Comparison of ENCODE assay signal across 8 cellular contexts in the genomic region with DNA sequence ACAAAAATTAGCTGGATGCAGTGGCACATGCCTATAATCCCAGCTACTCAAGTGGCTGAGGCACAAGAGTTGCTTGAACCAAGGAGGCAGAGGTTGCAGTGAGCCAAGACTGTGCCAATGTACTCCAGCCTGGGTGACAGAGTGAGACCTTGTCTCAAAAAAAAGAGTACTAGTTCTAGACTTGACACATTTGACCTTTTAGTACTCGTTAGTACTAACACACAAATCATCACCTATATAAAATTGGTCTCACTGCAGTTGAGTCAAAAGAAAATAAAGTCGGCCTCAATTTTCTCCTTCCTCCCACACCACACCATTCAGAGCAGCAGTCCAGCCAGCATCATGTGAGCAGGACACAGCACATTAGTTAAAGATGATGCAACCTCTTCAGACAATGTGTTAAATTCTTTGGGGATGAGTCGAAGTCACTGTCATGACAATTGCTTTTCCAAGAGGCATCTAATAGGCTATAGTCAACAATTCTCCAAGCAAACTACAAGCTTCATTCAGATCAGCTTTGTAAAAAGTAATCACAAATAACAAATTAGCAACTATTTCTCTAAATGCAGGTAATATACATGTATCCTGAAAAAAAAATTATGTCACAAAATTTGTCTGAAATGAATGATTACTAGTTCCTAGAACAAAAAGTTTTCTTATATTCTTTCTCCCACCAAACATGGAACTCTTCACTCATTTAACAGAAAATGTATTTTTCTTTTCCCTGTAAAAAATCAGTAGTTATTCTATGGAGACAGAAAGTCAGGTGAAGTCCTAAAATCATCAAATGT. TPM values are rescaled to one million over a fixed set of nuclear protein-coding genes. Genes with fewer than 3 reads are reported as not detected.
DNase-seq lines count a peak whose midpoint lies in the region; ATAC-seq and TF ChIP-seq lines count a peak whose summit lies in the region.

No MANE protein-coding gene starts in this region.

- TF ChIP-seq CTCF in transverse colon (IDR thresholded peaks at IDR 0.05) (no peak), CD14-positive monocyte (IDR thresholded peaks at IDR 0.05) (no peak)

- intact Hi-C loops in transverse colon (cut with DNase I; ENCODE audit: low total_unique reads): no loop called here
- intact Hi-C loops in CD14-positive monocyte (cut with micrococcal nuclease): no loop called here

- H3K36me3 Mint-ChIP-seq in CD14-positive monocyte: peaks cover 51 to 82% of the 10 kb centered on the region in 2 donors

- no peaks in the 10 kb centered on the region for H3K27me3 ChIP-seq in transverse colon

- TF ChIP-seq POLR2A in transverse colon (IDR thresholded peaks at IDR 0.05): no peak

- peaks cover 15 to 49% (median 22%) of the 10 kb centered on the region in 4 donors for H3K4me1 ChIP-seq in transverse colon

- in situ Hi-C loops in T47D (cut with HindIII; ENCODE audit: low pct_unique_long_range_greater_than_20kb, low sequenced_read_pairs): no loop called here
- in situ Hi-C loops in transverse colon (cut with MboI; ENCODE audit: low pct_ligation_motif_present in 1 of 4, low pct_unique_long_range_greater_than_20kb in 1 of 4, low sequenced_read_pairs in 3 of 4): no loop called here

- no peak overlapping the region for H3K4me3 Mint-ChIP-seq in CD14-positive monocyte

- 43 to 58% methylated on average over 3 of the region's 3 CpGs for WGBS in transverse colon (ENCODE audit: low coverage in 1 of 2), 2 donors

- TF ChIP-seq RAD21 in Ishikawa (IDR thresholded peaks at IDR 0.05; ENCODE audit: low read depth): no peak

- no peaks in the 10 kb centered on the region for H3K27me3 Mint-ChIP-seq in CD14-positive monocyte (ENCODE audit: low read depth in 3 of 3)

- peak; percentile 25 for DNase-seq in Ammon's horn (ENCODE audit: low spot score)
- peak; percentile 17 to 68 for DNase-seq in T47D (ENCODE audit: low read depth in 1 of 2, low spot score in 1 of 2)
- DNase-seq in kidney tubule cell (ENCODE audit: low spot score): peak; percentile 93
- DNase-seq in transverse colon: peak; percentile 19
- no peak for DNase-seq in CD14-positive monocyte (ENCODE audit: low spot score)
- no peak for DNase-seq in activated CD4-positive, CD25-positive, alpha-beta regulatory T cell treated with anti-CD3 and anti-CD28 coated beads, Interleukin-2, amount 50 U/mL, for 72 hours

- peak overlapping the region in 2 of 7 donors; percentile 33 to 63 for H3K27ac Mint-ChIP-seq in CD14-positive monocyte

- no peaks in the 10 kb centered on the region for H3K9me3 ChIP-seq in transverse colon

- TF ChIP-seq EP300 in Ishikawa (IDR thresholded peaks at IDR 0.05; ENCODE audit: borderline replicate concordance): peak; percentile 24; the same call in 1 of the 2 replicates
- TF ChIP-seq EP300 in transverse colon (IDR thresholded peaks at IDR 0.05; ENCODE audit: low read depth): peak; percentile 44

- peaks cover 4% of the 10 kb centered on the region for H3K4me1 Mint-ChIP-seq in CD14-positive monocyte

- ATAC-seq in HG03457 (IDR thresholded peaks at IDR 0.05; ENCODE audit: unreplicated experiment): no peak

- no peaks in the 10 kb centered on the region for H3K9me3 Mint-ChIP-seq in CD14-positive monocyte

- H3K4me3 ChIP-seq in transverse colon: no peak overlapping the region

- peak overlapping the region; percentile 67 to 83 (median 75) for H3K27ac ChIP-seq in transverse colon

- peaks cover 0 to 3% (median 0%) of the 10 kb centered on the region in 4 donors for H3K36me3 ChIP-seq in transverse colon

TF ChIP-seq in Ishikawa, 13 proteins besides CTCF, POLR2A, EP300 and RAD21:
- TF ChIP-seq YY1 (IDR thresholded peaks at IDR 0.05; ENCODE audit: low read depth) (0 out of 2 replicates have a peak, but pooled peaks have one; percentile 13), FOXM1 (IDR thresholded peaks at IDR 0.05; ENCODE audit: borderline replicate concordance, low read depth) (no peak), EGR1 (IDR thresholded peaks at IDR 0.05) (no peak), TEAD4 (IDR thresholded peaks at IDR 0.05) (peak; percentile 68), CEBPB (IDR thresholded peaks at IDR 0.05) (peak; percentile 89), TCF12 (IDR thresholded peaks at IDR 0.05; ENCODE audit: low read depth) (no peak), NFIC (IDR thresholded peaks at IDR 0.05) (no peak)
- TF ChIP-seq, protein P1, sequence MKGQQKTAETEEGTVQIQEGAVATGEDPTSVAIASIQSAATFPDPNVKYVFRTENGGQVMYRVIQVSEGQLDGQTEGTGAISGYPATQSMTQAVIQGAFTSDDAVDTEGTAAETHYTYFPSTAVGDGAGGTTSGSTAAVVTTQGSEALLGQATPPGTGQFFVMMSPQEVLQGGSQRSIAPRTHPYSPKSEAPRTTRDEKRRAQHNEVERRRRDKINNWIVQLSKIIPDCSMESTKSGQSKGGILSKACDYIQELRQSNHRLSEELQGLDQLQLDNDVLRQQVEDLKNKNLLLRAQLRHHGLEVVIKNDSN (IDR thresholded peaks at IDR 0.05): peak; percentile 64
- TF ChIP-seq, protein P2, sequence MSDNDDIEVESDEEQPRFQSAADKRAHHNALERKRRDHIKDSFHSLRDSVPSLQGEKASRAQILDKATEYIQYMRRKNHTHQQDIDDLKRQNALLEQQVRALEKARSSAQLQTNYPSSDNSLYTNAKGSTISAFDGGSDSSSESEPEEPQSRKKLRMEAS (IDR thresholded peaks at IDR 0.05): peak; percentile 49; the same call in 1 of the 2 replicates
- TF ChIP-seq, protein P3, sequence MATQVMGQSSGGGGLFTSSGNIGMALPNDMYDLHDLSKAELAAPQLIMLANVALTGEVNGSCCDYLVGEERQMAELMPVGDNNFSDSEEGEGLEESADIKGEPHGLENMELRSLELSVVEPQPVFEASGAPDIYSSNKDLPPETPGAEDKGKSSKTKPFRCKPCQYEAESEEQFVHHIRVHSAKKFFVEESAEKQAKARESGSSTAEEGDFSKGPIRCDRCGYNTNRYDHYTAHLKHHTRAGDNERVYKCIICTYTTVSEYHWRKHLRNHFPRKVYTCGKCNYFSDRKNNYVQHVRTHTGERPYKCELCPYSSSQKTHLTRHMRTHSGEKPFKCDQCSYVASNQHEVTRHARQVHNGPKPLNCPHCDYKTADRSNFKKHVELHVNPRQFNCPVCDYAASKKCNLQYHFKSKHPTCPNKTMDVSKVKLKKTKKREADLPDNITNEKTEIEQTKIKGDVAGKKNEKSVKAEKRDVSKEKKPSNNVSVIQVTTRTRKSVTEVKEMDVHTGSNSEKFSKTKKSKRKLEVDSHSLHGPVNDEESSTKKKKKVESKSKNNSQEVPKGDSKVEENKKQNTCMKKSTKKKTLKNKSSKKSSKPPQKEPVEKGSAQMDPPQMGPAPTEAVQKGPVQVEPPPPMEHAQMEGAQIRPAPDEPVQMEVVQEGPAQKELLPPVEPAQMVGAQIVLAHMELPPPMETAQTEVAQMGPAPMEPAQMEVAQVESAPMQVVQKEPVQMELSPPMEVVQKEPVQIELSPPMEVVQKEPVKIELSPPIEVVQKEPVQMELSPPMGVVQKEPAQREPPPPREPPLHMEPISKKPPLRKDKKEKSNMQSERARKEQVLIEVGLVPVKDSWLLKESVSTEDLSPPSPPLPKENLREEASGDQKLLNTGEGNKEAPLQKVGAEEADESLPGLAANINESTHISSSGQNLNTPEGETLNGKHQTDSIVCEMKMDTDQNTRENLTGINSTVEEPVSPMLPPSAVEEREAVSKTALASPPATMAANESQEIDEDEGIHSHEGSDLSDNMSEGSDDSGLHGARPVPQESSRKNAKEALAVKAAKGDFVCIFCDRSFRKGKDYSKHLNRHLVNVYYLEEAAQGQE (IDR thresholded peaks at IDR 0.05; ENCODE audit: low read depth): no peak

RNA-seq across cellular contexts. Expression of a gene that starts 55.6 kb away (rescaled TPM):
- 100 to 1,000 TPM in 1 of 4 donors, 10 to 100 TPM in 3; 49.2 to 111 (median 88.6) TPM for total RNA-seq in transverse colon
- polyA plus RNA-seq in CD14-positive monocyte: 10 to 100 TPM in 1 of 2 donors, 1 to 10 TPM in 1; 6.7 to 12.9 TPM

Comparison
In these comparisons a context has a peak if more than half of its experiments do, and no peak if none do; other contexts are left out.
1. DNase-seq: peak in Ammon's horn (single experiment), T47D (2 of 2), kidney tubule cell (single experiment) and transverse colon (single experiment); none in CD14-positive monocyte (single experiment) and activated CD4-positive, CD25-positive, alpha-beta regulatory T cell treated with anti-CD3 and anti-CD28 coated beads, Interleukin-2, amount 50 U/mL, for 72 hours (single experiment).